ENCODE assay signal across 8 cellular contexts in genomic region chr17:77141846-77142449, GRCh38.
DNase-seq lines count a peak whose midpoint lies in the region; ATAC-seq and TF ChIP-seq lines count a peak whose summit lies in the region.

No MANE protein-coding gene starts in this region.

- DNase-seq in AG10803 (ENCODE audit: low read depth): no peak
- DNase-seq in caudate nucleus (lab: John Stamatoyannopoulos, UW): no peak
- DNase-seq in activated CD4-positive, CD25-positive, alpha-beta regulatory T cell treated with anti-CD3 and anti-CD28 coated beads, Interleukin-2, amount 50 U/mL, for 72 hours: no peak
- DNase-seq in SKM-1 treated with dmso at 0.1 percent for 144 hours (lab: John Stamatoyannopoulos, UW; ENCODE audit: unreplicated experiment): no peak
- DNase-seq in T1000 (lab: John Stamatoyannopoulos, UW): no peak

- peaks cover 34% of the 10 kb centered on the region for H3K36me3 ChIP-seq in KOPT-K1 (ENCODE audit: insufficient read depth, low read length)
- H3K36me3 ChIP-seq in muscle layer of duodenum (ENCODE audit: control insufficient read depth in 1 of 2, insufficient read depth in 2 of 2, low read length in 2 of 2): peaks cover 7 to 13% of the 10 kb centered on the region in 2 donors

- H3K9me3 ChIP-seq in KOPT-K1 (ENCODE audit: insufficient read depth, low read length, poor library complexity, severe bottlenecking) (peaks cover 21% of the 10 kb centered on the region), muscle layer of duodenum (ENCODE audit: control insufficient read depth in 1 of 2, low read length in 2 of 2) (no peaks in the 10 kb centered on the region)

- peak overlapping the region; percentile 67 for H3K27ac ChIP-seq in KOPT-K1 (ENCODE audit: low read depth, low read length, poor library complexity, severe bottlenecking)
- H3K27ac ChIP-seq in caudate nucleus (ENCODE audit: low read depth, low read length): peak overlapping the region; percentile 92
- H3K27ac ChIP-seq in muscle layer of duodenum (ENCODE audit: low read length): peak overlapping the region; percentile 18

- no peak for ATAC-seq in GM19035 (IDR thresholded peaks at IDR 0.05; ENCODE audit: unreplicated experiment)

- no peak for TF ChIP-seq CTCF in AG10803 (conservative IDR thresholded peaks at IDR 0.05; ENCODE audit: low read length)

- H3K4me3 ChIP-seq in AG10803 (ENCODE audit: low read length) (peak overlapping the region; percentile 81), muscle layer of duodenum (ENCODE audit: low read depth in 1 of 2, low read length in 2 of 2) (peak overlapping the region; percentile 75 to 78)

- H3K4me1 ChIP-seq in muscle layer of duodenum (ENCODE audit: control insufficient read depth in 1 of 2, insufficient read depth in 2 of 2, low read length in 2 of 2): peaks cover 11 to 20% of the 10 kb centered on the region in 2 donors

- H3K27me3 ChIP-seq in muscle layer of duodenum (ENCODE audit: low read depth, low read length): no peaks in the 10 kb centered on the region

Comparison
In these comparisons a context has a peak if more than half of its experiments do, and no peak if none do; other contexts are left out.
1. H3K27ac ChIP-seq: peak in every context shown above with its lines; median percentile 92 in caudate nucleus; 67 in KOPT-K1; 18 in muscle layer of duodenum.